Comparison of ENCODE assay signal across 17 cellular contexts in genomic region chr3:55127565-55127964, GRCh38.
"Had no signal": no experiment of that assay in that cellular context is flagged by ENCODE, and none has a peak within 500 bp of the region (broad histone marks: within the 10 kb centered on the region; RNA-seq: fewer than 3 reads in every experiment).

No MANE protein-coding gene starts in this region.

- H3K4me3 Mint-ChIP-seq: activated CD4-positive, alpha-beta memory T cell treated with anti-CD3 and anti-CD28 coated beads, Interleukin-2, amount 10 ng/mL, durations not matched to agents 7 days and 5 days; activated CD4-positive, alpha-beta T cell treated with anti-CD3 and anti-CD28 coated beads for 36 hours; activated T-cell treated with anti-CD3 and anti-CD28 coated beads, Interleukin-2, amount 50 U/mL, for 4 hours; memory B cell; natural killer cell treated with Interleukin-12 subunit alpha and Interleukin-12 subunit beta and Interleukin-15 and Interleukin-18, amount 100 ng/mL, for 72 hours; stimulated activated effector memory CD8-positive, alpha-beta T cell treated with anti-CD3 and anti-CD28 coated beads, Interleukin-12 subunit alpha, Interleukin-12 subunit beta, amount 100 ng/mL, for 72 hours; T-cell had no signal

- H3K36me3 ChIP-seq: esophagus squamous epithelium, ovary, thoracic aorta had no signal

- H3K36me3 Mint-ChIP-seq: activated naive CD4-positive, alpha-beta T cell treated with anti-CD3 and anti-CD28 coated beads, Interleukin-2, amount 50 U/mL, for 72 hours; memory B cell; natural killer cell treated with Interleukin-12 subunit alpha and Interleukin-12 subunit beta and Interleukin-15 and Interleukin-18, amount 100 ng/mL, for 72 hours; stimulated activated effector memory CD8-positive, alpha-beta T cell treated with anti-CD3 and anti-CD28 coated beads, Interleukin-12 subunit alpha, Interleukin-12 subunit beta, amount 100 ng/mL, for 72 hours; T-cell had no signal

- H3K9me3 Mint-ChIP-seq: activated CD4-positive, alpha-beta memory T cell treated with anti-CD3 and anti-CD28 coated beads, Interleukin-2, amount 10 ng/mL, durations not matched to agents 7 days and 5 days; stimulated activated effector memory CD8-positive, alpha-beta T cell treated with anti-CD3 and anti-CD28 coated beads, Interleukin-12 subunit alpha, Interleukin-12 subunit beta, amount 100 ng/mL, for 72 hours had no signal

- H3K27me3 ChIP-seq: ovary had no signal

- H3K27me3 Mint-ChIP-seq: activated CD4-positive, alpha-beta memory T cell treated with anti-CD3 and anti-CD28 coated beads, Interleukin-2, amount 10 ng/mL, durations not matched to agents 7 days and 5 days; activated CD4-positive, alpha-beta T cell treated with anti-CD3 and anti-CD28 coated beads for 36 hours; natural killer cell treated with Interleukin-12 subunit alpha and Interleukin-12 subunit beta and Interleukin-15 and Interleukin-18, amount 100 ng/mL, for 72 hours had no signal

- H3K4me1 ChIP-seq: esophagus squamous epithelium had no signal

- H3K27ac ChIP-seq: esophagus squamous epithelium, ovary, thoracic aorta had no signal

- H3K4me1 Mint-ChIP-seq: activated CD4-positive, alpha-beta memory T cell treated with anti-CD3 and anti-CD28 coated beads, Interleukin-2, amount 10 ng/mL, durations not matched to agents 7 days and 5 days; activated CD4-positive, alpha-beta T cell treated with anti-CD3 and anti-CD28 coated beads for 36 hours; memory B cell; stimulated activated effector memory CD8-positive, alpha-beta T cell treated with anti-CD3 and anti-CD28 coated beads, Interleukin-12 subunit alpha, Interleukin-12 subunit beta, amount 100 ng/mL, for 72 hours; T-cell had no signal

- DNase-seq: activated CD4-positive, alpha-beta memory T cell treated with anti-CD3 and anti-CD28 coated beads, Interleukin-2, amount 10 ng/mL, durations not matched to agents 7 days and 5 days; activated CD4-positive, alpha-beta T cell treated with anti-CD3 and anti-CD28 coated beads for 36 hours; activated gamma-delta T cell; activated T-cell treated with anti-CD3 and anti-CD28 coated beads, Interleukin-2, amount 50 U/mL, for 4 hours; effector CD4-positive, alpha-beta T cell; esophagus squamous epithelium; left ventricle myocardium superior; ovary; stimulated activated CD4-positive, alpha-beta T cell treated with anti-CD3 and anti-CD28 coated beads, Interleukin-12 subunit alpha, Interleukin-12 subunit beta, amount 100 ng/mL, for 4 hours; stimulated activated CD4-positive, alpha-beta T cell treated with anti-CD3 and anti-CD28 coated beads, Interleukin-2, amount 100 ng/mL, for 24 hours; T-cell; T1000 had no signal

- H3K27ac Mint-ChIP-seq: activated CD4-positive, alpha-beta memory T cell treated with anti-CD3 and anti-CD28 coated beads, Interleukin-2, amount 10 ng/mL, durations not matched to agents 7 days and 5 days; activated CD4-positive, alpha-beta T cell treated with anti-CD3 and anti-CD28 coated beads for 36 hours; memory B cell; natural killer cell treated with Interleukin-12 subunit alpha and Interleukin-12 subunit beta and Interleukin-15 and Interleukin-18, amount 100 ng/mL, for 72 hours; stimulated activated effector memory CD8-positive, alpha-beta T cell treated with anti-CD3 and anti-CD28 coated beads, Interleukin-12 subunit alpha, Interleukin-12 subunit beta, amount 100 ng/mL, for 72 hours; T-cell had no signal

- ATAC-seq: activated CD4-positive, alpha-beta T cell treated with anti-CD3 and anti-CD28 coated beads for 36 hours; activated naive CD4-positive, alpha-beta T cell treated with anti-CD3 and anti-CD28 coated beads, Interleukin-2, amount 50 U/mL, for 72 hours; activated T-cell treated with anti-CD3 and anti-CD28 coated beads, Interleukin-2, amount 50 U/mL, for 4 hours; left ventricle myocardium superior; natural killer cell treated with Interleukin-12 subunit alpha and Interleukin-12 subunit beta and Interleukin-15 and Interleukin-18, amount 100 ng/mL, for 72 hours; stimulated activated effector memory CD8-positive, alpha-beta T cell treated with anti-CD3 and anti-CD28 coated beads, Interleukin-12 subunit alpha, Interleukin-12 subunit beta, amount 100 ng/mL, for 72 hours; T-cell had no signal

- H3K4me3 ChIP-seq: esophagus squamous epithelium, ovary, thoracic aorta had no signal

- H3K9me3 ChIP-seq: esophagus squamous epithelium, ovary, thoracic aorta had no signal
